Comparison of ENCODE assay signal across 8 cellular contexts in the genomic region with DNA sequence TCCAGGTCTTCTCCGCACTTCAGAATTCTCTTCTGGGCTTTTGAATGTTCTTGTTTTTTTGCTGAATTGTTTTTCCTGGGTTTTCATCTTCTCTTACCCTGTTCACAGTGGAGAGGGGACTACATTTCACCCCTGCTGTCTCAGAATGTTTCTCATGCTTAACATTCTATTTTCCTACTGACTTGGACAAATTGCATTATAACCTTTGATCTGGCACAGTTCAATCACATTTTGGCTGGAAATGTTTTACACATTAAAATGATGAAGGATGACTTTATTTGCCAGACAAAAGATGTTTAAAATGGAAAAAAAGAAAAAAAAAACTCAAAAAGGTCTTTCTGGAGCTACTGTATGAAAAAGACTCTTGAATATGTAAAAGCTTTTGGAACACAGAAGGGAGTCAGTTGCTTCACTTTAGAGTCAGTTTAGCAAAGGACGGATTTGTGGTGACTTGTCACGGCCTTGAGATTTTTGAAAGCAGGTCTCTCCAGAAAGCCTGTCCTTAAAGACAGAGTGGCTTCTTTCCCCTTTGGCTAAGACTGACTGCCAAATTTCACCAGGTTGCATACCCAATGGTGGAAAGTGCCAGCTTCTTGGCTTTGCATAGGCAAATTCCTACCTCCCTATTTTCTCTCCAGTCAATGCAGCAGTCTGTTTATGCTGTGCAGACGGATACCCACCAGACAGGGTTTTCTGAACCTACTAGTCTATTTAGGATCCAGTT.
DNase-seq lines count a peak whose midpoint lies in the region; ATAC-seq, FAIRE-seq and TF ChIP-seq lines count a peak whose summit lies in the region.

No MANE protein-coding gene starts in this region.

- peak overlapping the region; percentile 0 for H2AFZ ChIP-seq in neural progenitor cell (replicated peaks)

- intact Hi-C loops in CD4-positive, alpha-beta memory T cell (cut with micrococcal nuclease), result loop anchor here (2.0 to 10.0 kb wide), 5 partner anchors 45 to 546 kb away; a partner anchor contains a TSS

- POLR2A ChIA-PET in CD4-positive, alpha-beta memory T cell (lab: Charles Lee; ENCODE audit: partially characterized antibody), result interaction anchor here (0.6 to 4.1 kb wide), 22 partner anchors 9 to 402 kb away, joined by 3 to 42 read pairs (median 5); a partner anchor contains a TSS

- H3K36me3 ChIP-seq in CD4-positive, alpha-beta memory T cell (ENCODE audit: insufficient read depth, low read length), result no peaks in the 10 kb centered on the region
- H3K36me3 ChIP-seq in neural progenitor cell, result no peaks in the 10 kb centered on the region

- no peaks in the 10 kb centered on the region for H3K27me3 Mint-ChIP-seq in CD4-positive, alpha-beta memory T cell
- no peaks in the 10 kb centered on the region for H3K27me3 Mint-ChIP-seq in neural progenitor cell (ENCODE audit: insufficient read depth, low read depth)

- no peak for TF ChIP-seq CTCF in coronary artery (IDR thresholded peaks at IDR 0.05)
- no peak for TF ChIP-seq CTCF in neural progenitor cell (IDR thresholded peaks at IDR 0.05)

- no peaks in the 10 kb centered on the region for H3K36me3 Mint-ChIP-seq in CD4-positive, alpha-beta memory T cell
- H3K36me3 Mint-ChIP-seq in neural progenitor cell, result no peaks in the 10 kb centered on the region

- no peaks in the 10 kb centered on the region for H3F3A ChIP-seq in neural progenitor cell (ENCODE audit: low read depth)

- no peak for FAIRE-seq in RCC 7860 (lab: Jason Lieb, UNC)

- peak overlapping the region; percentile 60 for H3K27ac ChIP-seq in CD4-positive, alpha-beta memory T cell (ENCODE audit: low read depth, low read length)
- H3K27ac ChIP-seq in coronary artery, result peak overlapping the region; percentile 71 to 73
- no peak overlapping the region for H3K27ac ChIP-seq in neural progenitor cell

- ATAC-seq in GM21381 (IDR thresholded peaks at IDR 0.05; ENCODE audit: unreplicated experiment) (no peak), GM18873 (IDR thresholded peaks at IDR 0.05; ENCODE audit: low FRiP score, unreplicated experiment) (no peak)

- H3K4me1 ChIP-seq in CD4-positive, alpha-beta memory T cell (ENCODE audit: insufficient read depth, low read length), result peaks cover 88% of the 10 kb centered on the region
- H3K4me1 ChIP-seq in neural progenitor cell, result peaks cover 19% of the 10 kb centered on the region

- no peaks in the 10 kb centered on the region for H3K9me3 ChIP-seq in CD4-positive, alpha-beta memory T cell (ENCODE audit: control insufficient read depth in 1 of 2, low read length in 2 of 2)
- H3K9me3 ChIP-seq in neural progenitor cell (ENCODE audit: low read depth), result no peaks in the 10 kb centered on the region

- no peaks in the 10 kb centered on the region for H3K79me2 ChIP-seq in neural progenitor cell (ENCODE audit: low read depth)

- H3K27me3 ChIP-seq in CD4-positive, alpha-beta memory T cell (ENCODE audit: insufficient read depth, low read length), result no peaks in the 10 kb centered on the region
- no peaks in the 10 kb centered on the region for H3K27me3 ChIP-seq in neural progenitor cell

- H3K9me3 Mint-ChIP-seq in CD4-positive, alpha-beta memory T cell, result peaks cover 0 to 1% (median 0%) of the 10 kb centered on the region in 8 donors
- H3K9me3 Mint-ChIP-seq in neural progenitor cell, result no peaks in the 10 kb centered on the region

- H3K4me1 Mint-ChIP-seq in CD4-positive, alpha-beta memory T cell, result peaks cover 71 to 93% (median 79%) of the 10 kb centered on the region in 4 donors
- peaks cover 52% of the 10 kb centered on the region for H3K4me1 Mint-ChIP-seq in neural progenitor cell

- H3K4me3 Mint-ChIP-seq in CD4-positive, alpha-beta memory T cell, result peak overlapping the region; percentile 10 to 87 (median 77)
- H3K4me3 Mint-ChIP-seq in neural progenitor cell, result peak overlapping the region; percentile 6

- H3K4me2 ChIP-seq in neural progenitor cell, result no peak overlapping the region

- CTCF ChIA-PET in CD4-positive, alpha-beta memory T cell (lab: Charles Lee; ENCODE audit: partially characterized antibody), result interaction anchor here (1.0 to 2.3 kb wide), 6 partner anchors 10 to 547 kb away, joined by 4 to 9 read pairs (median 6); a partner anchor contains a TSS

- peak overlapping the region; percentile 18 to 49 for H3K4me3 ChIP-seq in CD4-positive, alpha-beta memory T cell (ENCODE audit: low read length in 2 of 2)
- no peak overlapping the region for H3K4me3 ChIP-seq in coronary artery
- no peak overlapping the region for H3K4me3 ChIP-seq in neural progenitor cell

- H4K20me1 ChIP-seq in neural progenitor cell (ENCODE audit: low read depth), result no peaks in the 10 kb centered on the region

- no peak overlapping the region for H3K9ac ChIP-seq in neural progenitor cell

- peak overlapping the region; percentile 92 to 97 (median 95) for H3K27ac Mint-ChIP-seq in CD4-positive, alpha-beta memory T cell
- H3K27ac Mint-ChIP-seq in neural progenitor cell, result peak overlapping the region; percentile 47

- DNase-seq in CD4-positive, alpha-beta memory T cell, result no peak
- peak; percentile 52 for DNase-seq in NCI-H446 treated with DMSO at 0.1 percent for 48 hours (lab: John Stamatoyannopoulos, UW)
- DNase-seq in coronary artery (ENCODE audit: low spot score), result no peak
- no peak for DNase-seq in neural progenitor cell (ENCODE audit: low spot score)
- DNase-seq in GOT3 (lab: John Stamatoyannopoulos, UW), result no peak
- no peak for DNase-seq in RCC 7860 (ENCODE audit: low spot score)

Comparison
In these comparisons a context has a peak if more than half of its experiments do, and no peak if none do; other contexts are left out.
1. H3K4me3 ChIP-seq: peak in CD4-positive, alpha-beta memory T cell (2 of 2); none in coronary artery (single experiment) and neural progenitor cell (single experiment).